Comparison of ENCODE assay signal across 1 cellular context in genomic region chr4:169338246-169338645, GRCh38.
TF ChIP-seq lines count a peak whose summit lies in the region.

No MANE protein-coding gene starts in this region.

TF ChIP-seq in GM23338, 12 proteins besides CTCF, POLR2A, EP300 and RAD21 (continued from another document):
- TF ChIP-seq ZNF462 (CRISPR knock-in tag; IDR thresholded peaks at IDR 0.05) (no peak), CREB1 (CRISPR knock-in tag; IDR thresholded peaks at IDR 0.05; ENCODE audit: low read depth) (no peak), STAT1 (IDR thresholded peaks at IDR 0.05; ENCODE audit: unreplicated experiment) (no peak), EZH2 (IDR thresholded peaks at IDR 0.05; ENCODE audit: low read depth, unreplicated experiment) (no peak), POLR2AphosphoS5 (IDR thresholded peaks at IDR 0.05; ENCODE audit: low read depth) (no peak), ETS1 (IDR thresholded peaks at IDR 0.05) (no peak), EZH2phosphoT487 (IDR thresholded peaks at IDR 0.05; ENCODE audit: unreplicated experiment) (no peak)
- TF ChIP-seq, protein P1, sequence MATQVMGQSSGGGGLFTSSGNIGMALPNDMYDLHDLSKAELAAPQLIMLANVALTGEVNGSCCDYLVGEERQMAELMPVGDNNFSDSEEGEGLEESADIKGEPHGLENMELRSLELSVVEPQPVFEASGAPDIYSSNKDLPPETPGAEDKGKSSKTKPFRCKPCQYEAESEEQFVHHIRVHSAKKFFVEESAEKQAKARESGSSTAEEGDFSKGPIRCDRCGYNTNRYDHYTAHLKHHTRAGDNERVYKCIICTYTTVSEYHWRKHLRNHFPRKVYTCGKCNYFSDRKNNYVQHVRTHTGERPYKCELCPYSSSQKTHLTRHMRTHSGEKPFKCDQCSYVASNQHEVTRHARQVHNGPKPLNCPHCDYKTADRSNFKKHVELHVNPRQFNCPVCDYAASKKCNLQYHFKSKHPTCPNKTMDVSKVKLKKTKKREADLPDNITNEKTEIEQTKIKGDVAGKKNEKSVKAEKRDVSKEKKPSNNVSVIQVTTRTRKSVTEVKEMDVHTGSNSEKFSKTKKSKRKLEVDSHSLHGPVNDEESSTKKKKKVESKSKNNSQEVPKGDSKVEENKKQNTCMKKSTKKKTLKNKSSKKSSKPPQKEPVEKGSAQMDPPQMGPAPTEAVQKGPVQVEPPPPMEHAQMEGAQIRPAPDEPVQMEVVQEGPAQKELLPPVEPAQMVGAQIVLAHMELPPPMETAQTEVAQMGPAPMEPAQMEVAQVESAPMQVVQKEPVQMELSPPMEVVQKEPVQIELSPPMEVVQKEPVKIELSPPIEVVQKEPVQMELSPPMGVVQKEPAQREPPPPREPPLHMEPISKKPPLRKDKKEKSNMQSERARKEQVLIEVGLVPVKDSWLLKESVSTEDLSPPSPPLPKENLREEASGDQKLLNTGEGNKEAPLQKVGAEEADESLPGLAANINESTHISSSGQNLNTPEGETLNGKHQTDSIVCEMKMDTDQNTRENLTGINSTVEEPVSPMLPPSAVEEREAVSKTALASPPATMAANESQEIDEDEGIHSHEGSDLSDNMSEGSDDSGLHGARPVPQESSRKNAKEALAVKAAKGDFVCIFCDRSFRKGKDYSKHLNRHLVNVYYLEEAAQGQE (IDR thresholded peaks at IDR 0.05; ENCODE audit: unreplicated experiment) = no peak
